Comparison of ENCODE assay signal across 13 cellular contexts in the genomic region with DNA sequence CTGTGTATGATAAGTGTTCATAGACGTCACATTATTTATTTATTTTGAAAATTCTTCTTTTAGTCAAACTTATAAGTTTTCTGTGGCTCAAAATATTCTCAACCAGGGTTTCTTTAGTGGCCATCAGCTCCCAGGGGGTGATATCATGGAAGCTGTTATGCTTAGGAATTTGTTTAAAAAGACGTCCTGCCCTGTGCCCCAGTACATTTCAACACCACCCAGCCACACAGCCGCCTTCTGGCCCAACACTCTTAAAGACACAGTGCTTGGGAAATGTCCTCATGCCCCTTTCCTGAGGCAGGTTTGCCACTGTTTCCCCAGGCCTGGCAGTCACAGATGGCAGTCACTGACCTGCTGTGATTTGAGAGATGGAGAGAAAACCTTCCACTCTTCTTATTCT. TPM values are rescaled to one million over a fixed set of nuclear protein-coding genes. Genes with fewer than 3 reads are reported as not detected.
DNase-seq lines count a peak whose midpoint lies in the region; ATAC-seq and TF ChIP-seq lines count a peak whose summit lies in the region.
"Had no signal": no experiment of that assay in that cellular context is flagged by ENCODE, and none has a peak within 500 bp of the region (broad histone marks: within the 10 kb centered on the region; RNA-seq: fewer than 3 reads in every experiment).

No MANE protein-coding gene starts in this region.

- intact Hi-C loops in colonic mucosa (cut with DNase I) = no loop called here

- H3K9ac ChIP-seq in colonic mucosa (ENCODE audit: low read depth in 2 of 2, low read length in 2 of 2) = no peak overlapping the region

- 53% methylated on average over 3 of the region's 3 CpGs for WGBS in suprapubic skin

- DNase-seq in EH (ENCODE audit: low read depth) = peak; percentile 70
- peak; percentile 18 for DNase-seq in colonic mucosa
- DNase-seq in left lobe of liver (ENCODE audit: low spot score) = peak; percentile 71
- DNase-seq in suprapubic skin (ENCODE audit: low spot score in 2 of 2) = peak; percentile 83 to 85
- no peak for DNase-seq in putamen (ENCODE audit: low spot score)
- DNase-seq: GDM1, midbrain, NCI-H187, NCI-H748 treated with DMSO at 0.1 percent for 48 hours, SIG-M5 had no signal

- TF ChIP-seq EP300 in suprapubic skin (IDR thresholded peaks at IDR 0.05) = no peak

- TF ChIP-seq POLR2A in suprapubic skin (IDR thresholded peaks at IDR 0.05) = no peak

- H3K36me3 ChIP-seq in colonic mucosa (no peaks in the 10 kb centered on the region), suprapubic skin (peaks cover under 1% of the 10 kb centered on the region)

- H3K27ac ChIP-seq in colonic mucosa (no peak overlapping the region), suprapubic skin (peak overlapping the region; percentile 36)
- H3K27ac ChIP-seq: epithelial cell of prostate had no signal

- ATAC-seq in left lobe of liver (peak; percentile 2), HG03354 (IDR thresholded peaks at IDR 0.05; ENCODE audit: poor library complexity, severe bottlenecking, unreplicated experiment) (no peak), GM18858 (IDR thresholded peaks at IDR 0.05; ENCODE audit: unreplicated experiment) (no peak)

- TF ChIP-seq CTCF in colonic mucosa (IDR thresholded peaks at IDR 0.05) (no peak), suprapubic skin (IDR thresholded peaks at IDR 0.05) (no peak)

- no peaks in the 10 kb centered on the region for H3K27me3 ChIP-seq in colonic mucosa
- no peaks in the 10 kb centered on the region for H3K27me3 ChIP-seq in suprapubic skin

- H3K4me3 ChIP-seq in colonic mucosa = no peak overlapping the region
- H3K4me3 ChIP-seq in suprapubic skin = no peak overlapping the region

- no peaks in the 10 kb centered on the region for H3K9me3 ChIP-seq in colonic mucosa
- H3K9me3 ChIP-seq in suprapubic skin = no peaks in the 10 kb centered on the region

- H3K4me1 ChIP-seq in colonic mucosa (peaks cover 5% of the 10 kb centered on the region), suprapubic skin (peaks cover 73% of the 10 kb centered on the region)

RNA-seq across cellular contexts. Expression of a gene that starts 19.9 kb away (rescaled TPM):
- total RNA-seq in colonic mucosa = 10 to 100 TPM; 39.6 to 41.3 TPM
- total RNA-seq in left lobe of liver = 547 TPM
- total RNA-seq in suprapubic skin = 100 to 1,000 TPM in 3 of 4 donors, 10 to 100 TPM in 1; 85.5 to 155 (median 128) TPM

RNA-seq across cellular contexts. Expression of a gene that starts 57.7 kb away (rescaled TPM):
- 10 to 100 TPM; 25.0 to 36.4 TPM for total RNA-seq in colonic mucosa
- 4.8 TPM for total RNA-seq in left lobe of liver
- 10 to 100 TPM in 1 of 4 donors, 1 to 10 TPM in 3; 8.9 to 10.1 (median 9.5) TPM for total RNA-seq in suprapubic skin
